28 cellular contexts compared by ENCODE assay signal in genomic region chr4:7510066-7510465, GRCh38.
"Had no signal": no experiment of that assay in that cellular context is flagged by ENCODE, and none has a peak within 500 bp of the region (broad histone marks: within the 10 kb centered on the region; RNA-seq: fewer than 3 reads in every experiment).

No MANE protein-coding gene starts in this region.

- H3K4me1 ChIP-seq: parathyroid adenoma, psoas muscle, sigmoid colon, stomach, thyroid gland, upper lobe of left lung, vagina had no signal

- H3K27ac Mint-ChIP-seq: natural killer cell; nephron progenitor cell; progenitor cell of endocrine pancreas; stimulated activated effector memory CD8-positive, alpha-beta T cell treated with anti-CD3 and anti-CD28 coated beads, Interleukin-12 subunit alpha, Interleukin-12 subunit beta, amount 100 ng/mL, for 72 hours; stimulated activated naive B cell treated with anti-CD40 and anti-IgM and Interleukin-4, amounts not matched to agents 10 μg/mL and 1 μg/mL and 100 μg/mL, for 72 hours; stimulated activated naive CD8-positive, alpha-beta T cell treated with anti-CD3 and anti-CD28 coated beads, Interleukin-15, Interleukin-2, amounts not matched to agents 100 ng/mL and 50 ng/mL, for 24 hours had no signal

- H3K36me3 ChIP-seq: ovary, right lobe of liver, sigmoid colon, stomach, thoracic aorta, thyroid gland, tibial nerve, upper lobe of left lung, vagina had no signal

- ATAC-seq: natural killer cell; psoas muscle; right cardiac atrium; right lobe of liver; stimulated activated effector memory CD8-positive, alpha-beta T cell treated with anti-CD3 and anti-CD28 coated beads, Interleukin-12 subunit alpha, Interleukin-12 subunit beta, amount 100 ng/mL, for 72 hours; stimulated activated naive B cell treated with anti-CD40 and anti-IgM and Interleukin-4, amounts not matched to agents 10 μg/mL and 1 μg/mL and 100 μg/mL, for 72 hours had no signal

- H3K79me2 ChIP-seq: parathyroid adenoma had no signal

- H3K4me3 ChIP-seq: ovary, psoas muscle, right lobe of liver, sigmoid colon, stomach, thoracic aorta, thyroid gland, tibial nerve, upper lobe of left lung, vagina had no signal

- DNase-seq: natural killer cell; nephron progenitor cell; occipital lobe; ovary; posterior cingulate gyrus; psoas muscle; right lobe of liver; sigmoid colon; small intestine; stimulated activated CD4-positive, alpha-beta T cell treated with anti-CD3 and anti-CD28 coated beads, Interleukin-15, amount 100 ng/mL, for 24 hours; stimulated activated CD4-positive, alpha-beta T cell treated with anti-CD3 and anti-CD28 coated beads, Interleukin-2, amount 100 ng/mL, for 24 hours; stimulated activated CD4-positive, alpha-beta T cell treated with anti-CD3 and anti-CD28 coated beads, Interleukin-2, amount 100 ng/mL, for 48 hours; stimulated activated CD4-positive, alpha-beta T cell treated with anti-CD3 and anti-CD28 coated beads, Interleukin-4, amount 100 ng/mL, for 24 hours; stimulated activated naive B cell treated with anti-CD40 and anti-IgM and Interleukin-4, amounts not matched to agents 10 μg/mL and 1 μg/mL and 100 μg/mL, for 72 hours; stimulated activated naive CD4-positive, alpha-beta T cell treated with Interleukin-2 at 50 U/mL for 16 hours; stomach; thyroid gland; trophoblast cell had no signal

- H3K27ac ChIP-seq: ovary, parathyroid adenoma, psoas muscle, right lobe of liver, sigmoid colon, stomach, thoracic aorta, thyroid gland, tibial nerve, upper lobe of left lung, vagina had no signal

- H3K4me3 Mint-ChIP-seq: natural killer cell; nephron progenitor cell; neural crest cell; stimulated activated effector memory CD8-positive, alpha-beta T cell treated with anti-CD3 and anti-CD28 coated beads, Interleukin-12 subunit alpha, Interleukin-12 subunit beta, amount 100 ng/mL, for 72 hours; stimulated activated naive B cell treated with anti-CD40 and anti-IgM and Interleukin-4, amounts not matched to agents 10 μg/mL and 1 μg/mL and 100 μg/mL, for 72 hours; stimulated activated naive CD8-positive, alpha-beta T cell treated with anti-CD3 and anti-CD28 coated beads, Interleukin-15, Interleukin-2, amounts not matched to agents 100 ng/mL and 50 ng/mL, for 24 hours had no signal

- H3K27me3 ChIP-seq: ovary, right lobe of liver, sigmoid colon, thyroid gland, tibial nerve, upper lobe of left lung, vagina had no signal

- H3K36me3 Mint-ChIP-seq: natural killer cell; stimulated activated naive B cell treated with anti-CD40 and anti-IgM and Interleukin-4, amounts not matched to agents 10 μg/mL and 1 μg/mL and 100 μg/mL, for 72 hours had no signal

- H3K9me3 Mint-ChIP-seq: natural killer cell; nephron progenitor cell; neural crest cell; stimulated activated effector memory CD8-positive, alpha-beta T cell treated with anti-CD3 and anti-CD28 coated beads, Interleukin-12 subunit alpha, Interleukin-12 subunit beta, amount 100 ng/mL, for 72 hours; stimulated activated naive CD8-positive, alpha-beta T cell treated with anti-CD3 and anti-CD28 coated beads, Interleukin-15, Interleukin-2, amounts not matched to agents 100 ng/mL and 50 ng/mL, for 24 hours had no signal

- H3K9me3 ChIP-seq: ovary, psoas muscle, right lobe of liver, sigmoid colon, stomach, thoracic aorta, thyroid gland, tibial nerve, upper lobe of left lung, vagina had no signal
